ENCODE assay signal across 1 cellular context in the genomic region with DNA sequence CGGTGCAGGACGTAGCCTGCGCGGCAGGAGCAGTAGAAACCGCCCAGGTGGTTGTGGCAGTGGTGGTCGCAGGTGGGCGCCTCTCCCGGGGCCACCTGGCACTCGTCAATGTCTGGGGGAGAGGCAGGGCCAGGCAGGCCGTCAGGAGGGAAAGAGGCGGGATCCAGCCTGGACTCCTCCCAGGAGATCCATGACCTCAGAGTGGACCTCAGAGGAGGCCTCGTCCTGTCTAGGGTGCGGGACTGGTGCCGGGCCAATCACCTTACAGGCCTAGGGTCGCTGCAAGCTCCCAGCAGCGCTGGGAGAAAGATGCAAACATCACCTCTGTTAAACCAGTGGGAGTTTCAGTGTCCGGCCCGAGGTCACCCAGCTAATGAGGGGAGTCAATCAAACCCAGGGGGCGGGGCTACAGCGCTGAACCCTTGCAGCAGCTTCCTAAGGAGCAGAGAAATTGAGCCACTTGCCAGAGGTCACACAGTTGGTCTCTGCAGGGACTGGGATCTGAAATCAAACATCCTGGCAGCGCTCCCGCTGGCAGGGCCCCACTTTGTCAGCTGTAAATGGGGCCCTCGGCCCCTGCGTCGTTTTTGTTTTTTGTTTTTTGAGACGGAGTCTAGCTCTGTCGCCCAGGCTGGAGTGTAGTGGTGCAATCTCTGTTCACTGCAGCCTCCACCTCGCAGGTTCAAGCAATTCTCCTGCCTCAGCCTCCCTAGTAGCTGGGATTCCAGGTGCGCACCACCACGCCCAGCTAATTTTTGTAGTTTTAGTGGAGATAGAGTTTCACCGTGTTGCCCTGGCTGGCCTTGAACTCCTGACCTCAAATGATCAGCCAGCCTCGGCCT.
TF ChIP-seq lines count a peak whose summit lies in the region.

No MANE protein-coding gene starts in this region.

TF ChIP-seq in HepG2, 621 proteins besides CTCF, POLR2A, EP300 and RAD21 (continues in another document):
- TF ChIP-seq ZBTB39 (CRISPR knock-in tag; IDR thresholded peaks at IDR 0.05) (no peak), ZNF788 (CRISPR knock-in tag; IDR thresholded peaks at IDR 0.05; ENCODE audit: borderline replicate concordance) (peak; percentile 16; the same call in 1 of the 2 replicates), MIER2 (CRISPR knock-in tag; IDR thresholded peaks at IDR 0.05) (no peak), ARID4A (CRISPR knock-in tag; IDR thresholded peaks at IDR 0.05; ENCODE audit: borderline replicate concordance) (peak; percentile 44; the same call in 1 of the 2 replicates), NR2F6 (IDR thresholded peaks at IDR 0.05) (0 out of 2 replicates have a peak, but pooled peaks have one; percentile 55), NR2F6 (CRISPR knock-in tag; IDR thresholded peaks at IDR 0.05) (no peak), ZMYM2 (CRISPR knock-in tag; IDR thresholded peaks at IDR 0.05) (no peak), SMC3 (IDR thresholded peaks at IDR 0.05; ENCODE audit: low read length) (no peak), ZNF121 (CRISPR knock-in tag; IDR thresholded peaks at IDR 0.05) (no peak), REL (CRISPR knock-in tag; conservative IDR thresholded peaks at IDR 0.05) (no peak), SRF (IDR thresholded peaks at IDR 0.05; ENCODE audit: low read depth, low read length) (no peak), ZNF460 (CRISPR knock-in tag; IDR thresholded peaks at IDR 0.05; ENCODE audit: borderline replicate concordance) (peak; percentile 94), RFX5 (IDR thresholded peaks at IDR 0.05; ENCODE audit: low read depth, low read length) (no peak), MAZ (IDR thresholded peaks at IDR 0.05; ENCODE audit: borderline replicate concordance, low read depth, low read length) (no peak), MAZ (CRISPR knock-in tag; IDR thresholded peaks at IDR 0.05; ENCODE audit: low read depth) (0 out of 2 replicates have a peak, but pooled peaks have one; percentile 1), EHMT2 (IDR thresholded peaks at IDR 0.05; ENCODE audit: borderline replicate concordance, low read depth, low read length) (no peak), ZNF660 (CRISPR knock-in tag; IDR thresholded peaks at IDR 0.05; ENCODE audit: borderline replicate concordance, low read depth) (no peak), FOXK2 (IDR thresholded peaks at IDR 0.05) (no peak), ZNF484 (CRISPR knock-in tag; IDR thresholded peaks at IDR 0.05; ENCODE audit: borderline replicate concordance, low read depth) (no peak), ZNF569 (CRISPR knock-in tag; IDR thresholded peaks at IDR 0.05; ENCODE audit: borderline replicate concordance) (no peak), ETS1 (CRISPR knock-in tag; IDR thresholded peaks at IDR 0.05) (no peak), NR1H2 (CRISPR knock-in tag; IDR thresholded peaks at IDR 0.05; ENCODE audit: borderline replicate concordance, low read depth) (no peak), ZBTB1 (CRISPR knock-in tag; IDR thresholded peaks at IDR 0.05; ENCODE audit: borderline replicate concordance) (no peak), TERF1 (CRISPR knock-in tag; IDR thresholded peaks at IDR 0.05) (no peak), SAFB2 (CRISPR knock-in tag; IDR thresholded peaks at IDR 0.05; ENCODE audit: borderline replicate concordance, low read depth) (no peak)
- TF ChIP-seq, protein P1, sequence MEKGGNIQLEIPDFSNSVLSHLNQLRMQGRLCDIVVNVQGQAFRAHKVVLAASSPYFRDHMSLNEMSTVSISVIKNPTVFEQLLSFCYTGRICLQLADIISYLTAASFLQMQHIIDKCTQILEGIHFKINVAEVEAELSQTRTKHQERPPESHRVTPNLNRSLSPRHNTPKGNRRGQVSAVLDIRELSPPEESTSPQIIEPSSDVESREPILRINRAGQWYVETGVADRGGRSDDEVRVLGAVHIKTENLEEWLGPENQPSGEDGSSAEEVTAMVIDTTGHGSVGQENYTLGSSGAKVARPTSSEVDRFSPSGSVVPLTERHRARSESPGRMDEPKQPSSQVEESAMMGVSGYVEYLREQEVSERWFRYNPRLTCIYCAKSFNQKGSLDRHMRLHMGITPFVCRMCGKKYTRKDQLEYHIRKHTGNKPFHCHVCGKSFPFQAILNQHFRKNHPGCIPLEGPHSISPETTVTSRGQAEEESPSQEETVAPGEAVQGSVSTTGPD (CRISPR knock-in tag; IDR thresholded peaks at IDR 0.05) = no peak
- TF ChIP-seq, protein P2, sequence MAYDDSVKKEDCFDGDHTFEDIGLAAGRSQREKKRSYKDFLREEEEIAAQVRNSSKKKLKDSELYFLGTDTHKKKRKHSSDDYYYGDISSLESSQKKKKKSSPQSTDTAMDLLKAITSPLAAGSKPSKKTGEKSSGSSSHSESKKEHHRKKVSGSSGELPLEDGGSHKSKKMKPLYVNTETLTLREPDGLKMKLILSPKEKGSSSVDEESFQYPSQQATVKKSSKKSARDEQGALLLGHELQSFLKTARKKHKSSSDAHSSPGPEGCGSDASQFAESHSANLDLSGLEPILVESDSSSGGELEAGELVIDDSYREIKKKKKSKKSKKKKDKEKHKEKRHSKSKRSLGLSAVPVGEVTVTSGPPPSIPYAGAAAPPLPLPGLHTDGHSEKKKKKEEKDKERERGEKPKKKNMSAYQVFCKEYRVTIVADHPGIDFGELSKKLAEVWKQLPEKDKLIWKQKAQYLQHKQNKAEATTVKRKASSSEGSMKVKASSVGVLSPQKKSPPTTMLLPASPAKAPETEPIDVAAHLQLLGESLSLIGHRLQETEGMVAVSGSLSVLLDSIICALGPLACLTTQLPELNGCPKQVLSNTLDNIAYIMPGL (CRISPR knock-in tag; IDR thresholded peaks at IDR 0.05; ENCODE audit: borderline replicate concordance in 1 of 2, low read depth in 1 of 2) = no peak
- TF ChIP-seq, protein P3, sequence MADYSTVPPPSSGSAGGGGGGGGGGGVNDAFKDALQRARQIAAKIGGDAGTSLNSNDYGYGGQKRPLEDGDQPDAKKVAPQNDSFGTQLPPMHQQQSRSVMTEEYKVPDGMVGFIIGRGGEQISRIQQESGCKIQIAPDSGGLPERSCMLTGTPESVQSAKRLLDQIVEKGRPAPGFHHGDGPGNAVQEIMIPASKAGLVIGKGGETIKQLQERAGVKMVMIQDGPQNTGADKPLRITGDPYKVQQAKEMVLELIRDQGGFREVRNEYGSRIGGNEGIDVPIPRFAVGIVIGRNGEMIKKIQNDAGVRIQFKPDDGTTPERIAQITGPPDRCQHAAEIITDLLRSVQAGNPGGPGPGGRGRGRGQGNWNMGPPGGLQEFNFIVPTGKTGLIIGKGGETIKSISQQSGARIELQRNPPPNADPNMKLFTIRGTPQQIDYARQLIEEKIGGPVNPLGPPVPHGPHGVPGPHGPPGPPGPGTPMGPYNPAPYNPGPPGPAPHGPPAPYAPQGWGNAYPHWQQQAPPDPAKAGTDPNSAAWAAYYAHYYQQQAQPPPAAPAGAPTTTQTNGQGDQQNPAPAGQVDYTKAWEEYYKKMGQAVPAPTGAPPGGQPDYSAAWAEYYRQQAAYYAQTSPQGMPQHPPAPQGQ (CRISPR knock-in tag; IDR thresholded peaks at IDR 0.05; ENCODE audit: borderline replicate concordance) = no peak
- TF ChIP-seq, protein P4, sequence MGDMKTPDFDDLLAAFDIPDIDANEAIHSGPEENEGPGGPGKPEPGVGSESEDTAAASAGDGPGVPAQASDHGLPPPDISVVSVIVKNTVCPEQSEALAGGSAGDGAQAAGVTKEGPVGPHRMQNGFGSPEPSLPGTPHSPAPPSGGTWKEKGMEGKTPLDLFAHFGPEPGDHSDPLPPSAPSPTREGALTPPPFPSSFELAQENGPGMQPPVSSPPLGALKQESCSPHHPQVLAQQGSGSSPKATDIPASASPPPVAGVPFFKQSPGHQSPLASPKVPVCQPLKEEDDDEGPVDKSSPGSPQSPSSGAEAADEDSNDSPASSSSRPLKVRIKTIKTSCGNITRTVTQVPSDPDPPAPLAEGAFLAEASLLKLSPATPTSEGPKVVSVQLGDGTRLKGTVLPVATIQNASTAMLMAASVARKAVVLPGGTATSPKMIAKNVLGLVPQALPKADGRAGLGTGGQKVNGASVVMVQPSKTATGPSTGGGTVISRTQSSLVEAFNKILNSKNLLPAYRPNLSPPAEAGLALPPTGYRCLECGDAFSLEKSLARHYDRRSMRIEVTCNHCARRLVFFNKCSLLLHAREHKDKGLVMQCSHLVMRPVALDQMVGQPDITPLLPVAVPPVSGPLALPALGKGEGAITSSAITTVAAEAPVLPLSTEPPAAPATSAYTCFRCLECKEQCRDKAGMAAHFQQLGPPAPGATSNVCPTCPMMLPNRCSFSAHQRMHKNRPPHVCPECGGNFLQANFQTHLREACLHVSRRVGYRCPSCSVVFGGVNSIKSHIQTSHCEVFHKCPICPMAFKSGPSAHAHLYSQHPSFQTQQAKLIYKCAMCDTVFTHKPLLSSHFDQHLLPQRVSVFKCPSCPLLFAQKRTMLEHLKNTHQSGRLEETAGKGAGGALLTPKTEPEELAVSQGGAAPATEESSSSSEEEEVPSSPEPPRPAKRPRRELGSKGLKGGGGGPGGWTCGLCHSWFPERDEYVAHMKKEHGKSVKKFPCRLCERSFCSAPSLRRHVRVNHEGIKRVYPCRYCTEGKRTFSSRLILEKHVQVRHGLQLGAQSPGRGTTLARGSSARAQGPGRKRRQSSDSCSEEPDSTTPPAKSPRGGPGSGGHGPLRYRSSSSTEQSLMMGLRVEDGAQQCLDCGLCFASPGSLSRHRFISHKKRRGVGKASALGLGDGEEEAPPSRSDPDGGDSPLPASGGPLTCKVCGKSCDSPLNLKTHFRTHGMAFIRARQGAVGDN (CRISPR knock-in tag; IDR thresholded peaks at IDR 0.05) = no peak
- TF ChIP-seq, protein P5, sequence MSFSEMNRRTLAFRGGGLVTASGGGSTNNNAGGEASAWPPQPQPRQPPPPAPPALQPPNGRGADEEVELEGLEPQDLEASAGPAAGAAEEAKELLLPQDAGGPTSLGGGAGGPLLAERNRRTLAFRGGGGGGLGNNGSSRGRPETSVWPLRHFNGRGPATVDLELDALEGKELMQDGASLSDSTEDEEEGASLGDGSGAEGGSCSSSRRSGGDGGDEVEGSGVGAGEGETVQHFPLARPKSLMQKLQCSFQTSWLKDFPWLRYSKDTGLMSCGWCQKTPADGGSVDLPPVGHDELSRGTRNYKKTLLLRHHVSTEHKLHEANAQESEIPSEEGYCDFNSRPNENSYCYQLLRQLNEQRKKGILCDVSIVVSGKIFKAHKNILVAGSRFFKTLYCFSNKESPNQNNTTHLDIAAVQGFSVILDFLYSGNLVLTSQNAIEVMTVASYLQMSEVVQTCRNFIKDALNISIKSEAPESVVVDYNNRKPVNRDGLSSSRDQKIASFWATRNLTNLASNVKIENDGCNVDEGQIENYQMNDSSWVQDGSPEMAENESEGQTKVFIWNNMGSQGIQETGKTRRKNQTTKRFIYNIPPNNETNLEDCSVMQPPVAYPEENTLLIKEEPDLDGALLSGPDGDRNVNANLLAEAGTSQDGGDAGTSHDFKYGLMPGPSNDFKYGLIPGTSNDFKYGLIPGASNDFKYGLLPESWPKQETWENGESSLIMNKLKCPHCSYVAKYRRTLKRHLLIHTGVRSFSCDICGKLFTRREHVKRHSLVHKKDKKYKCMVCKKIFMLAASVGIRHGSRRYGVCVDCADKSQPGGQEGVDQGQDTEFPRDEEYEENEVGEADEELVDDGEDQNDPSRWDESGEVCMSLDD (CRISPR knock-in tag; IDR thresholded peaks at IDR 0.05; ENCODE audit: borderline replicate concordance) = no peak
